21 cellular contexts compared by ENCODE assay signal in the genomic region with DNA sequence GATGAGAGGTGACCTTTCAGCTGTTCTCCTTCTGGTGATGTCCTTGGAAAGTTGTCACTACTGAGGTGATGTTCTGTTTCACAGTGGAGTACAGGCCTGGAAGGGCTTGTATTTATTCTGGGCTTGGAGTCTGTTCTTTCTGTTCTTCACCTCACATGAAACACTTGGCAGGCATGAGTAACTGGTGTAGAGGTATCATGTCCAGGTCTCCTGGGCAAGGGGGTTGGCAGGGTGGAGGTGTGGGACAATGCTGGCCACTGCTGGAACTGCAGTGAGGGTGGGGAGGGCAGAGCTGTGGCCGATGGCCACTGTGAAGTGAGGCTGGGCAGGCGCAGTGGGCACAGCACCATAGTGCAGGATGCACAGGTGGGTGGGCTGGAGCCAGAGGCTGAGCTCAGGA. TPM values are rescaled to one million over a fixed set of nuclear protein-coding genes. Genes with fewer than 3 reads are reported as not detected.
DNase-seq lines count a peak whose midpoint lies in the region; ATAC-seq and TF ChIP-seq lines count a peak whose summit lies in the region.
"Had no signal": no experiment of that assay in that cellular context is flagged by ENCODE, and none has a peak within 500 bp of the region (broad histone marks: within the 10 kb centered on the region; RNA-seq: fewer than 3 reads in every experiment).

No MANE protein-coding gene starts in this region.

- intact Hi-C loops in activated CD8-positive, alpha-beta T cell treated with anti-CD3 and anti-CD28 coated beads for 36 hours (cut with micrococcal nuclease): no loop called here
- intact Hi-C loops in heart right ventricle (cut with DNase I) (no loop called here), uterus (cut with DNase I; ENCODE audit: low total_unique reads) (no loop called here)

- CTCF ChIA-PET in activated CD8-positive, alpha-beta T cell treated with anti-CD3 and anti-CD28 coated beads for 36 hours (lab: Charles Lee): interaction anchor here (0.6 kb wide), 1 partner anchor 14 kb away, joined by 3 read pairs; no protein-coding TSS in a partner anchor
- CTCF ChIA-PET in activated CD8-positive, alpha-beta T cell treated with anti-CD3 and anti-CD28 coated beads, Interleukin-2, amount 10 ng/mL, durations not matched to agents 7 days and 5 days (lab: Charles Lee): no interaction called here

- H3K9me3 Mint-ChIP-seq in activated CD8-positive, alpha-beta T cell treated with anti-CD3 and anti-CD28 coated beads for 36 hours: no peaks in the 10 kb centered on the region
- H3K9me3 Mint-ChIP-seq in activated CD8-positive, alpha-beta T cell treated with anti-CD3 and anti-CD28 coated beads, Interleukin-2, amount 10 ng/mL, durations not matched to agents 7 days and 5 days (ENCODE audit: insufficient read depth): no peaks in the 10 kb centered on the region
- H3K9me3 Mint-ChIP-seq: CD14-positive monocyte, HFFc6 had no signal

- H4K91ac ChIP-seq in neuronal stem cell (ENCODE audit: low read depth, low read length, poor library complexity): no peak overlapping the region

- H3K4me3 Mint-ChIP-seq in activated CD8-positive, alpha-beta T cell treated with anti-CD3 and anti-CD28 coated beads for 36 hours: no peak overlapping the region
- H3K4me3 Mint-ChIP-seq in activated CD8-positive, alpha-beta T cell treated with anti-CD3 and anti-CD28 coated beads, Interleukin-2, amount 10 ng/mL, durations not matched to agents 7 days and 5 days: no peak overlapping the region
- H3K4me3 Mint-ChIP-seq: CD14-positive monocyte, HFFc6 had no signal

- no peak for TF ChIP-seq CTCF in activated CD8-positive, alpha-beta T cell treated with anti-CD3 and anti-CD28 coated beads for 36 hours (IDR thresholded peaks at IDR 0.05)
- peak; percentile 3 for TF ChIP-seq CTCF in DND-41 (IDR thresholded peaks at IDR 0.05; ENCODE audit: borderline replicate concordance, extremely low read depth, low read length, poor library complexity, severe bottlenecking)
- peak in 1 of 9 donors; percentile 7 for TF ChIP-seq CTCF in heart right ventricle (IDR thresholded peaks at IDR 0.05)
- TF ChIP-seq CTCF in uterus (IDR thresholded peaks at IDR 0.05): no peak

- H3K79me2 ChIP-seq in DND-41 (ENCODE audit: insufficient read depth, low read length): peaks cover 25% of the 10 kb centered on the region

- no peak overlapping the region for H2BK12ac ChIP-seq in neuronal stem cell (ENCODE audit: low read length)

- no peak overlapping the region for H2BK15ac ChIP-seq in neuronal stem cell (ENCODE audit: low read length)

- H4K20me1 ChIP-seq in DND-41 (ENCODE audit: insufficient read depth, low read length): peaks cover 23% of the 10 kb centered on the region

- no peak overlapping the region for H3K4me3 ChIP-seq in DND-41 (ENCODE audit: low read depth in 1 of 2, low read length in 2 of 2)
- H3K4me3 ChIP-seq in heart right ventricle: no peak overlapping the region
- H3K4me3 ChIP-seq in neuronal stem cell (ENCODE audit: low read length in 2 of 2): no peak overlapping the region
- no peak overlapping the region for H3K4me3 ChIP-seq in uterus
- H3K4me3 ChIP-seq: GM12878 had no signal

- peaks cover 14% of the 10 kb centered on the region for H3K4me1 Mint-ChIP-seq in activated CD8-positive, alpha-beta T cell treated with anti-CD3 and anti-CD28 coated beads for 36 hours (ENCODE audit: low read depth)
- H3K4me1 Mint-ChIP-seq in activated CD8-positive, alpha-beta T cell treated with anti-CD3 and anti-CD28 coated beads, Interleukin-2, amount 10 ng/mL, durations not matched to agents 7 days and 5 days (ENCODE audit: low read depth): peaks cover 4% of the 10 kb centered on the region
- H3K4me1 Mint-ChIP-seq: CD14-positive monocyte had no signal

- H3K36me3 Mint-ChIP-seq in activated CD8-positive, alpha-beta T cell treated with anti-CD3 and anti-CD28 coated beads for 36 hours (ENCODE audit: low read depth): peaks cover 30% of the 10 kb centered on the region
- H3K36me3 Mint-ChIP-seq in activated CD8-positive, alpha-beta T cell treated with anti-CD3 and anti-CD28 coated beads, Interleukin-2, amount 10 ng/mL, durations not matched to agents 7 days and 5 days (ENCODE audit: low read depth): peaks cover 35% of the 10 kb centered on the region

- POLR2A ChIA-PET in activated CD8-positive, alpha-beta T cell treated with anti-CD3 and anti-CD28 coated beads for 36 hours (lab: Charles Lee): no interaction called here
- POLR2A ChIA-PET in activated CD8-positive, alpha-beta T cell treated with anti-CD3 and anti-CD28 coated beads, Interleukin-2, amount 10 ng/mL, durations not matched to agents 7 days and 5 days (lab: Charles Lee): no interaction called here

- H3K9ac ChIP-seq in DND-41 (ENCODE audit: low read depth, low read length): no peak overlapping the region
- peak overlapping the region; percentile 72 for H3K9ac ChIP-seq in neuronal stem cell (ENCODE audit: low read depth, low read length, poor library complexity)
- H3K9ac ChIP-seq: KMS-11 had no signal

- H2AK5ac ChIP-seq in neuronal stem cell (ENCODE audit: low read depth, low read length): no peak overlapping the region

- 75 to 77% methylated on average over 2 of the region's 2 CpGs for WGBS in heart right ventricle, 2 donors
- no CpG with 5 or more reads among the region's 2 CpGs for WGBS in neuronal stem cell (ENCODE audit: extremely low coverage in 2 of 2, insufficient read length in 2 of 2, insufficient replicate concordance in 1 of 2), 2 donors

- H3K27ac Mint-ChIP-seq in activated CD8-positive, alpha-beta T cell treated with anti-CD3 and anti-CD28 coated beads for 36 hours: peak overlapping the region; percentile 16
- no peak overlapping the region for H3K27ac Mint-ChIP-seq in activated CD8-positive, alpha-beta T cell treated with anti-CD3 and anti-CD28 coated beads, Interleukin-2, amount 10 ng/mL, durations not matched to agents 7 days and 5 days
- H3K27ac Mint-ChIP-seq: HFFc6 had no signal

- no peak overlapping the region for H2BK5ac ChIP-seq in neuronal stem cell (ENCODE audit: low read length)

- H3K27ac ChIP-seq in DND-41 (ENCODE audit: low read length) (no peak overlapping the region), heart right ventricle (peak overlapping the region in 1 of 10 donors; percentile 18), neuronal stem cell (replicated peaks; ENCODE audit: low read length) (no peak overlapping the region), uterus (no peak overlapping the region)
- H3K27ac ChIP-seq: 22Rv1, KMS-11 had no signal

- no peaks in the 10 kb centered on the region for H3K27me3 Mint-ChIP-seq in activated CD8-positive, alpha-beta T cell treated with anti-CD3 and anti-CD28 coated beads for 36 hours
- no peaks in the 10 kb centered on the region for H3K27me3 Mint-ChIP-seq in activated CD8-positive, alpha-beta T cell treated with anti-CD3 and anti-CD28 coated beads, Interleukin-2, amount 10 ng/mL, durations not matched to agents 7 days and 5 days (ENCODE audit: low read depth)

- H3K23ac ChIP-seq in neuronal stem cell (ENCODE audit: low read depth, low read length, poor library complexity): no peak overlapping the region

- no peak overlapping the region for H3K18ac ChIP-seq in neuronal stem cell (ENCODE audit: low read length)

- peak overlapping the region; percentile 17 for H3K14ac ChIP-seq in neuronal stem cell (ENCODE audit: low read length)

- no peak for DNase-seq in activated CD8-positive, alpha-beta T cell treated with anti-CD3 and anti-CD28 coated beads for 36 hours
- DNase-seq in activated CD8-positive, alpha-beta T cell treated with anti-CD3 and anti-CD28 coated beads, Interleukin-2, amount 10 ng/mL, durations not matched to agents 7 days and 5 days: no peak
- no peak for DNase-seq in DND-41
- no peak for DNase-seq in heart right ventricle
- no peak for DNase-seq in neuronal stem cell (ENCODE audit: low spot score)
- DNase-seq in DMS114 treated with DMSO at 0.1 percent for 48 hours (lab: John Stamatoyannopoulos, UW; ENCODE audit: unreplicated experiment): no peak
- DNase-seq in uterus: no peak
- DNase-seq: Caco-2; DMS153; HFFc6; MV-4-11; NCI-H1694 treated with DMSO at 0.1 percent for 48 hours; NCI-H510A; NCI-H748 treated with DMSO at 0.1 percent for 48 hours; NK-92 treated with Interleukin-12 subunit alpha and Interleukin-12 subunit beta, amount 100 ng/mL, for 24 hours; SHP77 treated with DMSO at 0.1 percent for 48 hours had no signal

- peaks cover 75% of the 10 kb centered on the region for H3K36me3 ChIP-seq in DND-41 (ENCODE audit: insufficient read depth, low read length)
- peaks cover 0 to 99% (median 21%) of the 10 kb centered on the region in 9 donors for H3K36me3 ChIP-seq in heart right ventricle
- H3K36me3 ChIP-seq in neuronal stem cell (replicated peaks in 1 of 2; ENCODE audit: control insufficient read depth in 2 of 2, insufficient read depth in 2 of 2, low read length in 2 of 2): peaks cover 19 to 74% of the 10 kb centered on the region in 2 donors
- no peaks in the 10 kb centered on the region for H3K36me3 ChIP-seq in uterus

- peaks cover 7% of the 10 kb centered on the region for H3K79me1 ChIP-seq in neuronal stem cell (ENCODE audit: low read depth, low read length)

- no peak for TF ChIP-seq POLR2A in uterus (IDR thresholded peaks at IDR 0.05)

- H2AFZ ChIP-seq in DND-41 (ENCODE audit: low read depth, low read length) (no peak overlapping the region), neuronal stem cell (ENCODE audit: low read length) (no peak overlapping the region)

- H3K4me1 ChIP-seq in DND-41 (ENCODE audit: insufficient read depth, low read length) (no peaks in the 10 kb centered on the region), heart right ventricle (peaks cover 0 to 3% (median 0%) of the 10 kb centered on the region in 9 donors), neuronal stem cell (ENCODE audit: control insufficient read depth in 2 of 2, insufficient read depth in 1 of 2, low read depth in 1 of 2, low read length in 2 of 2) (no peaks in the 10 kb centered on the region), uterus (no peaks in the 10 kb centered on the region)
- H3K4me1 ChIP-seq: Caco-2 had no signal

- H2BK120ac ChIP-seq in neuronal stem cell (ENCODE audit: low read depth, low read length): no peak overlapping the region

- H3K4me2 ChIP-seq in DND-41 (ENCODE audit: insufficient read depth, low read length) (no peak overlapping the region), neuronal stem cell (ENCODE audit: insufficient read depth, low read length, poor library complexity, severe bottlenecking) (no peak overlapping the region)
- H3K4me2 ChIP-seq: KMS-11 had no signal

- H3K27me3 ChIP-seq in DND-41 (ENCODE audit: insufficient read depth, low read length, poor library complexity) (no peaks in the 10 kb centered on the region), heart right ventricle (no peaks in the 10 kb centered on the region), neuronal stem cell (ENCODE audit: control insufficient read depth in 3 of 3, insufficient read depth in 3 of 3, low read depth in 1 of 3, low read length in 3 of 3) (no peaks in the 10 kb centered on the region), uterus (no peaks in the 10 kb centered on the region)

- ATAC-seq in activated CD8-positive, alpha-beta T cell treated with anti-CD3 and anti-CD28 coated beads for 36 hours: no peak
- no peak for ATAC-seq in activated CD8-positive, alpha-beta T cell treated with anti-CD3 and anti-CD28 coated beads, Interleukin-2, amount 10 ng/mL, durations not matched to agents 7 days and 5 days
- ATAC-seq in DND-41 (ENCODE audit: insufficient read depth, low read depth) (no peak), heart right ventricle (peak in 7 of 8 donors; percentile 17 to 89 (median 61)), GM19035 (IDR thresholded peaks at IDR 0.05; ENCODE audit: unreplicated experiment) (no peak)
- ATAC-seq: GM12878 had no signal

- H3K4ac ChIP-seq in neuronal stem cell (ENCODE audit: low read length): no peak overlapping the region

- no peak overlapping the region for H4K8ac ChIP-seq in neuronal stem cell (ENCODE audit: low read depth, low read length)

- H3K9me3 ChIP-seq in DND-41 (ENCODE audit: insufficient read depth, low read length, severe bottlenecking): no peaks in the 10 kb centered on the region
- no peaks in the 10 kb centered on the region for H3K9me3 ChIP-seq in heart right ventricle
- H3K9me3 ChIP-seq in neuronal stem cell (replicated peaks in 1 of 2; ENCODE audit: control insufficient read depth in 2 of 2, insufficient read depth in 1 of 2, low read depth in 1 of 2, low read length in 2 of 2): peaks cover 0 to 2% of the 10 kb centered on the region in 2 donors
- H3K9me3 ChIP-seq in uterus: no peaks in the 10 kb centered on the region
- H3K9me3 ChIP-seq: Caco-2 had no signal

RNA-seq across cellular contexts. Expression of gene PLEKHB2, which starts 35.4 kb away (rescaled TPM):
- total RNA-seq in activated CD8-positive, alpha-beta T cell treated with anti-CD3 and anti-CD28 coated beads for 36 hours: 10 to 100 TPM; 47.3 to 49.4 TPM
- 10 to 100 TPM; 62.0 to 64.5 TPM for total RNA-seq in activated CD8-positive, alpha-beta T cell treated with anti-CD3 and anti-CD28 coated beads, Interleukin-2, amount 10 ng/mL, durations not matched to agents 7 days and 5 days
- 10 to 100 TPM; 24.7 to 50.4 (median 38.0) TPM for total RNA-seq in heart right ventricle
- 10 to 100 TPM in 1 of 2 donors, 1 to 10 TPM in 1; 8.7 to 27.7 TPM for polyA plus RNA-seq in heart right ventricle
- polyA plus RNA-seq in neuronal stem cell (2013, experiment 1 of 2): 30.4 TPM
- polyA plus RNA-seq in neuronal stem cell (2013, experiment 2 of 2): 31.1 TPM
- 10 to 100 TPM; 11.8 to 58.9 (median 17.9) TPM for total RNA-seq in uterus

RNA-seq across cellular contexts. Expression of gene FAM168B, which starts 47.3 kb away (rescaled TPM):
- 10 to 100 TPM; 62.8 to 66.6 TPM for total RNA-seq in activated CD8-positive, alpha-beta T cell treated with anti-CD3 and anti-CD28 coated beads for 36 hours
- 10 to 100 TPM; 50.8 to 51.8 TPM for total RNA-seq in activated CD8-positive, alpha-beta T cell treated with anti-CD3 and anti-CD28 coated beads, Interleukin-2, amount 10 ng/mL, durations not matched to agents 7 days and 5 days
- total RNA-seq in heart right ventricle (100 to 1,000 TPM in 2 of 10 donors, 10 to 100 TPM in 8; 64.6 to 112 (median 88.6) TPM), uterus (100 to 1,000 TPM in 3 of 4 donors, 10 to 100 TPM in 1; 50.0 to 194 (median 104) TPM)
- polyA plus RNA-seq in heart right ventricle: 10 to 100 TPM; 17.3 to 35.2 TPM
- polyA plus RNA-seq in neuronal stem cell (2013, experiment 1 of 2): 73.9 TPM
- 72.7 TPM for polyA plus RNA-seq in neuronal stem cell (2013, experiment 2 of 2)

Comparison
In these comparisons a context has a peak if more than half of its experiments do, and no peak if none do; other contexts are left out.
1. ATAC-seq: peak in heart right ventricle (7 of 8); none in activated CD8-positive, alpha-beta T cell treated with anti-CD3 and anti-CD28 coated beads for 36 hours (single experiment), activated CD8-positive, alpha-beta T cell treated with anti-CD3 and anti-CD28 coated beads, Interleukin-2, amount 10 ng/mL, durations not matched to agents 7 days and 5 days (single experiment), DND-41 (single experiment) and GM19035 (single experiment).